In the genomic region with DNA sequence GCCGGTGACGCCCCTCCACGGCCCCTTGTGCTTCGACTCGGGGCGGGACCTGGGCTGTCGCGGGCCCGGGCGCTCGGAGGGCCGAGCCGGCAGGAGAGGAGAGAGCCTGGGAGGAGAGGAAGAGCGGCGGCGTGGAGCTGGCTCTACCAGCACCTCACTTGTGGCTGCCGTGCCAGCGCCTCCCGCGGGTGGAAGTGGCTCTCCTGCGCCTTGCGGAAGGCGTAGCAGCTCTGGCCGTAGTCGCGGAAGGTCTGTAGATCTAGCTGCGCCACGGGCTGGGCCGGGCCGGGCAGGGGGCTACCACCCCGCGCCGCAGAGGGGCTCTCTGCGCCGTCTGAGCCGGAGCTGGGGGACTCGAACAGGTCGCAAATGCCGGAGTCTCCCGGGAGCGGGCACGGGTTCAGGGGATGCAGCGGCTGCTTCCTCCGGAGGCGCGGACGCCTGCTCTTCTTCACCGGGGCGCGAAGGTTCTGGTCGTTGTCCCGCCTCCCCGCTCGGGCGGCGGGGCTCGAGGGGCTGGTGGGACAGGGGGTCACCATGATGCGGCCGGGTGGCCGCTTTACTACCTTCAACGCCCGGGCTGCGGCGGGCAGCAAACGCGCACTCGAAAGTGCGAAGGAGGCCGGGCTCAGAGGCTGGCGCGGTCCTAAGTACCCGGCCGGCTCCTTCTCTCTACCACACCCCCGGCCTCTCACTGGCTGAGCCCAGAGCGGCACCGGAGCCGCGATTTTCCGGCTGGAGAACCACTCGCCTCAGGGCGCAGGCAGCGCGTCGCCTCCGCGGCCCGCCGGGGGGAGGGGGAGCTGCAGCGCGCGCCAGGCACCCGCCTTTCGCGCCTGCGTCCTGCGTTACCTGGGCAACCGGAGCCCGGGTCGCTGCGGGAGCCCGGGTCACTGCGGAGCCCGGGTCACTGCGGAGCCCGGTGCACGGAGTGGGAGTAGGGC, we compare ENCODE assay signal across 8 cellular contexts. TPM values are rescaled to one million over a fixed set of nuclear protein-coding genes. Genes with fewer than 3 reads are reported as not detected.
DNase-seq lines count a peak whose midpoint lies in the region; ATAC-seq and TF ChIP-seq lines count a peak whose summit lies in the region.

A gene with protein sequence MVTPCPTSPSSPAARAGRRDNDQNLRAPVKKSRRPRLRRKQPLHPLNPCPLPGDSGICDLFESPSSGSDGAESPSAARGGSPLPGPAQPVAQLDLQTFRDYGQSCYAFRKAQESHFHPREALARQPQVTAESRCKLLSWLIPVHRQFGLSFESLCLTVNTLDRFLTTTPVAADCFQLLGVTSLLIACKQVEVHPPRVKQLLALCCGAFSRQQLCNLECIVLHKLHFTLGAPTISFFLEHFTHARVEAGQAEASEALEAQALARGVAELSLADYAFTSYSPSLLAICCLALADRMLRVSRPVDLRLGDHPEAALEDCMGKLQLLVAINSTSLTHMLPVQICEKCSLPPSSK (minus strand): TSS at position 624 of the 944 bp plus-strand sequence. CDS start 85 bp downstream, at position 539.

- H3K9me3 Mint-ChIP-seq in activated naive CD8-positive, alpha-beta T cell treated with anti-CD3 and anti-CD28 coated beads, Interleukin-2, amount 50 U/mL, for 24 hours: no peaks in the 10 kb centered on the region

- TF ChIP-seq CTCF in MM.1S (IDR thresholded peaks at IDR 0.05; ENCODE audit: low read length) (peak; percentile 18), left ventricle myocardium inferior (IDR thresholded peaks at IDR 0.05; ENCODE audit: borderline replicate concordance) (no peak)

- H3K4me2 ChIP-seq in MM.1S (ENCODE audit: low read depth, low read length) (peak within 1 kb of the TSS; percentile 100), trophoblast cell (ENCODE audit: low read length) (peak within 1 kb of the TSS; percentile 94)

- peak within 1 kb of the TSS; percentile 86 for H3K4me3 ChIP-seq in MM.1S (ENCODE audit: low read length)
- peak within 1 kb of the TSS; percentile 73 for H3K4me3 ChIP-seq in left ventricle myocardium inferior
- H3K4me3 ChIP-seq in trophoblast cell (ENCODE audit: low read depth, low read length): peak within 1 kb of the TSS; percentile 67

- peak within 1 kb of the TSS; percentile 78 for H3K4me3 Mint-ChIP-seq in activated naive CD8-positive, alpha-beta T cell treated with anti-CD3 and anti-CD28 coated beads, Interleukin-2, amount 50 U/mL, for 24 hours

- no peaks in the 10 kb centered on the region for H3K9me3 ChIP-seq in MM.1S (replicated peaks; ENCODE audit: insufficient read depth, low read length)
- H3K9me3 ChIP-seq in left ventricle myocardium inferior (replicated peaks): no peaks in the 10 kb centered on the region
- peaks cover 2% of the 10 kb centered on the region for H3K9me3 ChIP-seq in trophoblast cell (ENCODE audit: insufficient read depth, low read depth, low read length)

- intact Hi-C loops in left ventricle myocardium inferior (cut with micrococcal nuclease): no loop called here

- no peak within 1 kb of the TSS for H2BK120ac ChIP-seq in trophoblast cell (ENCODE audit: insufficient read depth, low read length, poor library complexity)

- WGBS in trophoblast cell (ENCODE audit: extremely low coverage, insufficient coverage, insufficient read length): no CpG with 5 or more reads among the region's 106 CpGs

- no peaks in the 10 kb centered on the region for H3K79me1 ChIP-seq in trophoblast cell (ENCODE audit: low read length)

- no peak within 1 kb of the TSS for H4K12ac ChIP-seq in trophoblast cell (ENCODE audit: low read depth, low read length)

- H2BK5ac ChIP-seq in trophoblast cell (ENCODE audit: low read depth, low read length, poor library complexity): no peak within 1 kb of the TSS

- no peak within 1 kb of the TSS for H3K4ac ChIP-seq in trophoblast cell (ENCODE audit: low read depth, low read length)

- H2AFZ ChIP-seq in MM.1S (ENCODE audit: low read length): peak within 1 kb of the TSS; percentile 99
- peak within 1 kb of the TSS; percentile 89 for H2AFZ ChIP-seq in trophoblast cell (ENCODE audit: insufficient read depth, low read length, poor library complexity)

- H3K36me3 Mint-ChIP-seq in activated naive CD8-positive, alpha-beta T cell treated with anti-CD3 and anti-CD28 coated beads, Interleukin-2, amount 50 U/mL, for 24 hours (ENCODE audit: low read depth): no peaks in the 10 kb centered on the region

- H3K27me3 Mint-ChIP-seq in activated naive CD8-positive, alpha-beta T cell treated with anti-CD3 and anti-CD28 coated beads, Interleukin-2, amount 50 U/mL, for 24 hours: peaks cover 77% of the 10 kb centered on the region

- H2BK12ac ChIP-seq in trophoblast cell (ENCODE audit: low read length): no peak within 1 kb of the TSS

- H3K79me2 ChIP-seq in MM.1S (ENCODE audit: low read length): no peaks in the 10 kb centered on the region
- no peaks in the 10 kb centered on the region for H3K79me2 ChIP-seq in trophoblast cell (ENCODE audit: control insufficient read depth, insufficient read depth, low read length, poor library complexity)

- peak within 1 kb of the TSS; percentile 17 for H4K8ac ChIP-seq in trophoblast cell (ENCODE audit: low read depth, low read length)

- DNase-seq in DMS 273 treated with DMSO at 0.1 percent for 48 hours (lab: John Stamatoyannopoulos, UW) (peak; percentile 60), MM.1S (peak; percentile 94), SHP77 (lab: John Stamatoyannopoulos, UW) (peak; percentile 77 to 82), left ventricle myocardium inferior (peak; percentile 50), trophoblast cell (peak; percentile 75 to 85)
- peak; percentile 67 for DNase-seq in activated naive CD8-positive, alpha-beta T cell treated with anti-CD3 and anti-CD28 coated beads, Interleukin-2, amount 50 U/mL, for 24 hours

- H3K4me1 ChIP-seq in MM.1S (ENCODE audit: low read length): 0 out of 2 replicates have a peak, but pooled peaks cover 7% of the 10 kb centered on the region
- H3K4me1 ChIP-seq in left ventricle myocardium inferior: peaks cover 40% of the 10 kb centered on the region
- peaks cover 11 to 18% of the 10 kb centered on the region in 2 experiments for H3K4me1 ChIP-seq in trophoblast cell (ENCODE audit: control insufficient read depth in 1 of 2, insufficient read depth in 2 of 2, low read length in 2 of 2)

- H2AK5ac ChIP-seq in trophoblast cell (ENCODE audit: low read length): no peak within 1 kb of the TSS

- peaks cover 27% of the 10 kb centered on the region for H3K4me1 Mint-ChIP-seq in activated naive CD8-positive, alpha-beta T cell treated with anti-CD3 and anti-CD28 coated beads, Interleukin-2, amount 50 U/mL, for 24 hours

- peak; percentile 60 for ATAC-seq in GM21786 (IDR thresholded peaks at IDR 0.05; ENCODE audit: unreplicated experiment)
- ATAC-seq in activated naive CD8-positive, alpha-beta T cell treated with anti-CD3 and anti-CD28 coated beads, Interleukin-2, amount 50 U/mL, for 24 hours: peak; percentile 89
- ATAC-seq in HG03139 (IDR thresholded peaks at IDR 0.05; ENCODE audit: unreplicated experiment): no peak

- no peak within 1 kb of the TSS for H4K91ac ChIP-seq in trophoblast cell (ENCODE audit: low read depth, low read length)

- peaks cover 10% of the 10 kb centered on the region; the same call in 1 of the 2 replicates for H3F3A ChIP-seq in MM.1S (ENCODE audit: insufficient read depth, low read length)

- H3K9me2 ChIP-seq in MM.1S (replicated peaks; ENCODE audit: insufficient read depth, low read length): no peaks in the 10 kb centered on the region

- H3K27me3 ChIP-seq in MM.1S (replicated peaks; ENCODE audit: insufficient read depth, low read length) (peaks cover 37% of the 10 kb centered on the region), left ventricle myocardium inferior (ENCODE audit: low read depth) (peaks cover 99% of the 10 kb centered on the region), trophoblast cell (ENCODE audit: insufficient read depth, low read length) (peaks cover 52% of the 10 kb centered on the region)

- H3K27ac ChIP-seq in MM.1S (ENCODE audit: low read length): no peak within 1 kb of the TSS
- no peak within 1 kb of the TSS for H3K27ac ChIP-seq in left ventricle myocardium inferior (replicated peaks)
- no peak within 1 kb of the TSS for H3K27ac ChIP-seq in trophoblast cell (ENCODE audit: low read depth, low read length)

- no peak within 1 kb of the TSS for H3K18ac ChIP-seq in trophoblast cell (ENCODE audit: low read length)

- no peak within 1 kb of the TSS for H3K14ac ChIP-seq in trophoblast cell (ENCODE audit: low read length)

- no peaks in the 10 kb centered on the region for H3K36me3 ChIP-seq in MM.1S (replicated peaks; ENCODE audit: insufficient read depth, low read length)
- no peaks in the 10 kb centered on the region for H3K36me3 ChIP-seq in left ventricle myocardium inferior
- no peaks in the 10 kb centered on the region for H3K36me3 ChIP-seq in trophoblast cell (ENCODE audit: control insufficient read depth in 1 of 2, insufficient read depth in 2 of 2, low read length in 2 of 2)

- H3K9ac ChIP-seq in MM.1S (ENCODE audit: low read length): peak within 1 kb of the TSS; percentile 41; the same call in 1 of the 2 replicates
- no peak within 1 kb of the TSS for H3K9ac ChIP-seq in trophoblast cell (ENCODE audit: low read length)

- peak within 1 kb of the TSS; percentile 53 for H3K27ac Mint-ChIP-seq in activated naive CD8-positive, alpha-beta T cell treated with anti-CD3 and anti-CD28 coated beads, Interleukin-2, amount 50 U/mL, for 24 hours

- no peak within 1 kb of the TSS for H3K23ac ChIP-seq in trophoblast cell (ENCODE audit: low read length)

- H4K20me1 ChIP-seq in MM.1S (ENCODE audit: insufficient read depth, low read length): no peaks in the 10 kb centered on the region

RNA-seq across cellular contexts. Expression of the gene that starts here (rescaled TPM):
- total RNA-seq in left ventricle myocardium inferior: not detected
- 0.33 and 0.46 TPM in 2 replicates for polyA plus RNA-seq in trophoblast cell (2013)

Comparison
In these comparisons a context has a peak if more than half of its experiments do, and no peak if none do; other contexts are left out.
1. Peak in DNase-seq and H3K4me3 ChIP-seq in left ventricle myocardium inferior; RNA of the gene not detected or under 1 TPM.